In the genomic region with DNA sequence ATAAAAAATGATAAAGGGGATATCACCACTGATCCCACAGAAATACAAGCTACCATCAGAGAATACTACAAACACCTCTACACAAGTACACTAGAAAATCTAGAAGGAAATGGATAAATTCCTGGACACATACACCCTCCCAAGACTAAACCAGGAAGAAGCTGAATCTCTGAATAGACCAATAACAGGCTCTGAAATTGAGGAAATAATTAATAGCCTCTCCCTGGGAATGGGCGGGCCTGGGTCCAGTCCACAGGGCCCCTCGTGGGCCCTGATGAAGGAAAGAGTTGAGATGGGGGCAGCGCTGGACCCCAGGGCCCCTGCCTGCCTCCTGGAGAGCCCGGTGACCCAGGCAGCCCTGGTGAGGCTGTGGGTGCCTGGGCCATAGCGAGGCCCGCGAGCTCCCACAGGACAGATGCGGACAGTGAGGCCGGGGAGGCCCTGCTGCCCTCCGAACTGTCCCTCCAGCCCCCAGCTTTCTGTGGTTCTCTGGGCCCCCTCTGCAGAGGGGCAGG, we compare ENCODE assay signal across 8 cellular contexts.
DNase-seq lines count a peak whose midpoint lies in the region; ATAC-seq and TF ChIP-seq lines count a peak whose summit lies in the region.
"Not testable (repeated sequence)": the region's sequence is repeated elsewhere in the genome, so short reads cannot be mapped to it uniquely, and the experiment has no call there.

No MANE protein-coding gene starts in this region.

- peak overlapping the region; percentile 39 for H3K9ac ChIP-seq in muscle layer of colon (ENCODE audit: low read length)

- ATAC-seq in GM21619 (IDR thresholded peaks at IDR 0.05; ENCODE audit: unreplicated experiment), result peak; percentile 17
- ATAC-seq in HG03342 (IDR thresholded peaks at IDR 0.05; ENCODE audit: unreplicated experiment), result peak; percentile 4

- not testable (repeated sequence) for TF ChIP-seq POLR2A in stomach (IDR thresholded peaks at IDR 0.05)

- intact Hi-C loops in stomach (cut with DNase I; ENCODE audit: low total_unique reads), result not testable (repeated sequence)

- H3K27me3 ChIP-seq in muscle layer of colon (ENCODE audit: control insufficient read depth in 1 of 2, insufficient read depth in 2 of 2, low read length in 2 of 2); stomach: not testable (repeated sequence)

- H3K27ac ChIP-seq in muscle layer of colon (ENCODE audit: low read depth, low read length) (peak overlapping the region; percentile 45), stomach (peak overlapping the region; percentile 64 to 87 (median 81))

- not testable (repeated sequence) for H3K36me3 ChIP-seq in muscle layer of colon (ENCODE audit: insufficient read depth, low read length); stomach

- H3K4me3 ChIP-seq in astrocyte of the spinal cord (ENCODE audit: low read depth, low read length) (peak overlapping the region; percentile 71), muscle layer of colon (ENCODE audit: low read depth in 1 of 2, low read length in 2 of 2) (peak overlapping the region; percentile 77 to 88), stomach (peak overlapping the region; percentile 55 to 73 (median 62))

- DNase-seq in DMS53 (lab: John Stamatoyannopoulos, UW) (peak; percentile 14), SK-MEL-5 (ENCODE audit: low read depth, low spot score) (peak; percentile 3), glomerular visceral epithelial cell (ENCODE audit: extremely low spot score) (peak; percentile 43)
- DNase-seq in astrocyte of the spinal cord (ENCODE audit: low read depth, low spot score); stomach: not testable (repeated sequence)

- WGBS in stomach, 5 donors, result 12 to 64% (median 31%) methylated on average over 10 of the region's 10 CpGs

- in situ Hi-C loops in SK-MEL-5 (cut with HindIII; ENCODE audit: low pct_unique_long_range_greater_than_20kb, low sequenced_read_pairs); astrocyte of the spinal cord (cut with HindIII; ENCODE audit: low sequenced_read_pairs): not testable (repeated sequence)

- not testable (repeated sequence) for H3K4me1 ChIP-seq in muscle layer of colon (ENCODE audit: insufficient read depth, low read length)
- peaks cover 4 to 25% (median 15%) of the 10 kb centered on the region in 4 donors for H3K4me1 ChIP-seq in stomach

- TF ChIP-seq EP300 in stomach (IDR thresholded peaks at IDR 0.05), result not testable (repeated sequence)

- TF ChIP-seq CTCF in astrocyte of the spinal cord (IDR thresholded peaks at IDR 0.05; ENCODE audit: low read depth, low read length); stomach (IDR thresholded peaks at IDR 0.05): not testable (repeated sequence)

- H3K9me3 ChIP-seq in muscle layer of colon (ENCODE audit: low read length); stomach: not testable (repeated sequence)
